8 cellular contexts compared by ENCODE assay signal in the genomic region with DNA sequence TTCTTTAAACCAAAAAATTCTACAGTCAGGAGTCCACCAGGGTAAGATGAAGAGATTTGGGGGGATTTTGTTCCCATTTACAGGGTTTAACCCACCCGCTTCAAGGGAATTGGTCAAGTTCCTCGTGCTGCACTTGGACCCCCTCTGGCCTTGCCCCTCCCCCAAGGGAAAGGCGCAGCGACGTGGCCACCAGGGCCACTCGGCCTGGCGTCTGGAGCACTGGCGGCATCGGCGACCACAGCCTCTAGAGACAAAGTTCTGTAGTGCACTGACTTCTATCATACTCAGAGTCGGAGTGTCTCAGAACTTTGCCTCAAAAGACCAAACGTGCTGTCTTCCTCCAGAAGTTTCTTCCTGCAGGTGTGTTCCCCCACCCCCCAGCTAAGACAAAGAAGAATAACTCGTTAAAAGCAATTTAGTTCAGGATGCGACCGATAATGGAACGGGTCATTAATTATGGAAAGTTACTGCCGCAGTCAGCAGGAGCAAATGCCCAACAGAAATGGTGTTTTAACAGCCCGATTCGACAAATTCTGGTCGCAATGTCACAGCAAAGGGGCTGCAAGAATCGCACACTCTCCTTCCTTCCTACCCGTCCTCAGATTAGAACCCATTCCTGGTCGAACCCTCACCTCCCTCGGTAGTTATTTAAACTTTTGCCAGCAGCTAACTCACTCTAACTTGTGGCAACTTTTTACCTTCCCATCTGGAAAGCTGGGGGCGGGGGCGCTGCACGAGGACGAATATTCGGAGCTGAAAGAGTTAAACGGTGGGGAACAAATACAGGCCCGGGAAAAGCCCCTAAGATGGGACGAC.
DNase-seq lines count a peak whose midpoint lies in the region; ATAC-seq and TF ChIP-seq lines count a peak whose summit lies in the region.

No MANE protein-coding gene starts in this region.

- H3K27me3 Mint-ChIP-seq in IgD-negative memory B cell: peaks cover 36% of the 10 kb centered on the region

- TF ChIP-seq CTCF in GM12872 (IDR thresholded peaks at IDR 0.05; ENCODE audit: insufficient read depth, low read depth, low read length): peak; percentile 51; the same call in 2 of the 3 replicates
- TF ChIP-seq CTCF in cardiac fibroblast (IDR thresholded peaks at IDR 0.05; ENCODE audit: low read depth, low read length): no peak

- H3K4me1 ChIP-seq in mucosa of stomach (ENCODE audit: control insufficient read depth, insufficient read depth, low read length): peaks cover 12% of the 10 kb centered on the region

- H3K27me3 ChIP-seq in mucosa of stomach (ENCODE audit: control insufficient read depth, insufficient read depth, low read length): no peaks in the 10 kb centered on the region

- DNase-seq in cardiac fibroblast (ENCODE audit: low read depth in 2 of 2) (no peak), NCI-H446 treated with DMSO at 0.1 percent for 48 hours (lab: John Stamatoyannopoulos, UW) (no peak), SHP77 treated with DMSO at 0.1 percent for 48 hours (lab: John Stamatoyannopoulos, UW) (no peak)
- no peak for DNase-seq in activated CD8-positive, alpha-beta memory T cell treated with anti-CD3 and anti-CD28 coated beads, Interleukin-2, amount 50 U/mL, for 4 hours

- peaks cover 2% of the 10 kb centered on the region for H3K36me3 Mint-ChIP-seq in IgD-negative memory B cell

- no peaks in the 10 kb centered on the region for H3K36me3 ChIP-seq in mucosa of stomach (ENCODE audit: control insufficient read depth, insufficient read depth, low read length)

- no peak for ATAC-seq in GM19351 (IDR thresholded peaks at IDR 0.05; ENCODE audit: unreplicated experiment)

- peak overlapping the region; percentile 77 to 97 (median 94) for H3K4me3 Mint-ChIP-seq in IgD-negative memory B cell

- peaks cover 0 to 5% (median 2%) of the 10 kb centered on the region in 3 donors for H3K9me3 Mint-ChIP-seq in IgD-negative memory B cell

- H3K4me1 Mint-ChIP-seq in IgD-negative memory B cell: peaks cover 17 to 28% (median 20%) of the 10 kb centered on the region in 3 donors

- peak overlapping the region; percentile 74 for H3K9ac ChIP-seq in mucosa of stomach (ENCODE audit: low read length)

- H3K4me3 ChIP-seq in cardiac fibroblast (replicated peaks in 1 of 2; ENCODE audit: low read depth in 2 of 2, low read length in 2 of 2) (peak overlapping the region; percentile 4 to 78), mucosa of stomach (ENCODE audit: low read length) (peak overlapping the region; percentile 34)

- H3K9me3 ChIP-seq in mucosa of stomach (ENCODE audit: control insufficient read depth, low read length): no peaks in the 10 kb centered on the region

- peak overlapping the region; percentile 42 to 93 (median 91) for H3K27ac Mint-ChIP-seq in IgD-negative memory B cell
